Comparison of ENCODE assay signal across 21 cellular contexts in the genomic region with DNA sequence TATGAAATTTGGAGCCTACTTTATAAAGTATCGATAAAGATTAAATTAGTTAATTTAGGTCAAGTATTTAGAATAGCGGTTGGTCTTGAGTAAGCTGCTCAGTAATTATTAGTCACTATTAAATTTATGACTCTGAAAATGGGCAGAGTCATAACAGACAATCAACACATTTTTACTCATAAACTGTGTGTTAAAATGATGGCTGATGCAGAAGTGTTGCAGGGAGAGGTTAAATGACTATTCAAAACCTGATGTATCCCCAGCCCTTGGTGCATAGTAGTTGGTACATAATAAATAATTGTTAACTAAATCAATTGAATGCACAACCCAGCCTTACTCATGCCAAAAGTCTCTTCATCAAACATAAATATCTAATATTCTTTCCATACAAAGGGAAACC. TPM values are rescaled to one million over a fixed set of nuclear protein-coding genes. Genes with fewer than 3 reads are reported as not detected.
DNase-seq lines count a peak whose midpoint lies in the region; ATAC-seq and TF ChIP-seq lines count a peak whose summit lies in the region.
"Had no signal": no experiment of that assay in that cellular context is flagged by ENCODE, and none has a peak within 500 bp of the region (broad histone marks: within the 10 kb centered on the region; RNA-seq: fewer than 3 reads in every experiment).

No MANE protein-coding gene starts in this region.

- no peak overlapping the region for H3K27ac ChIP-seq in CD8-positive, alpha-beta memory T cell (ENCODE audit: low read depth, low read length)
- H3K27ac ChIP-seq: foreskin keratinocyte, upper lobe of right lung had no signal

- POLR2A ChIA-PET in CD8-positive, alpha-beta memory T cell (lab: Charles Lee) = interaction anchor here (0.6 to 5.6 kb wide), 3 partner anchors 12 to 850 kb away, joined by 3 to 36 read pairs (median 4); no protein-coding TSS in a partner anchor
- POLR2A ChIA-PET in activated B cell treated with CpG ODN at 0.5 μM for 24 hours (lab: Charles Lee) = interaction anchor here (0.7 to 2.5 kb wide), 7 partner anchors 9 to 177 kb away, joined by 3 to 25 read pairs (median 4); a partner anchor contains a TSS

- H3K9me3 Mint-ChIP-seq in CD8-positive, alpha-beta memory T cell = no peaks in the 10 kb centered on the region
- H3K9me3 Mint-ChIP-seq in activated B cell treated with CpG ODN at 0.5 μM for 24 hours (no peaks in the 10 kb centered on the region), naive B cell (peaks cover 0 to 3% (median 0%) of the 10 kb centered on the region in 7 donors), CD14-positive monocyte (no peaks in the 10 kb centered on the region)

- DNase-seq in activated CD4-positive, CD25-positive, alpha-beta regulatory T cell treated with anti-CD3 and anti-CD28 coated beads, Interleukin-2, amount 50 U/mL, for 72 hours = no peak
- DNase-seq in CD8-positive, alpha-beta memory T cell = no peak
- DNase-seq in activated B cell treated with CpG ODN at 0.5 μM for 24 hours (no peak), naive B cell (no peak), 8988T (no peak), CD14-positive monocyte (ENCODE audit: low spot score) (no peak)
- DNase-seq: aorta; BE2C; central memory CD4-positive, alpha-beta T cell; DMS 273 treated with DMSO at 0.1 percent for 48 hours; erythroblast; foreskin keratinocyte; NCI-H1436 treated with DMSO at 0.1 percent for 48 hours; NCI-H2171 treated with DMSO at 0.1 percent for 48 hours; NCI-H526 treated with DMSO at 0.1 percent for 48 hours; stimulated activated CD4-positive, alpha-beta T cell treated with anti-CD3 and anti-CD28 coated beads, Interleukin-4, amount 100 ng/mL, for 1 hour; upper lobe of right lung had no signal

- H3K27me3 Mint-ChIP-seq in CD8-positive, alpha-beta memory T cell = no peaks in the 10 kb centered on the region
- H3K27me3 Mint-ChIP-seq in activated B cell treated with CpG ODN at 0.5 μM for 24 hours (no peaks in the 10 kb centered on the region), naive B cell (no peaks in the 10 kb centered on the region), CD14-positive monocyte (ENCODE audit: low read depth in 3 of 3) (peaks cover 0 to 1% (median 0%) of the 10 kb centered on the region in 3 donors)

- ATAC-seq in activated CD4-positive, CD25-positive, alpha-beta regulatory T cell treated with anti-CD3 and anti-CD28 coated beads, Interleukin-2, amount 50 U/mL, for 24 hours = peak; percentile 43 to 58
- ATAC-seq in activated B cell treated with CpG ODN at 0.5 μM for 24 hours (ENCODE audit: low read depth) (no peak), naive B cell (ENCODE audit: low read depth in 2 of 2) (no peak), HG03039 (IDR thresholded peaks at IDR 0.05; ENCODE audit: unreplicated experiment) (no peak)
- ATAC-seq: foreskin keratinocyte, HepG2 had no signal

- CTCF ChIA-PET in CD8-positive, alpha-beta memory T cell (lab: Charles Lee) = interaction anchor here (0.8 to 4.9 kb wide), 5 partner anchors 9 to 32 kb away, joined by 3 to 26 read pairs (median 4); no protein-coding TSS in a partner anchor
- CTCF ChIA-PET in activated B cell treated with CpG ODN at 0.5 μM for 24 hours (lab: Charles Lee) = interaction anchor here (0.8 to 1.0 kb wide), 2 partner anchors 31 to 50 kb away, joined by 3 to 6 read pairs; no protein-coding TSS in a partner anchor

- peaks cover 81% of the 10 kb centered on the region for H3K4me1 ChIP-seq in CD8-positive, alpha-beta memory T cell (ENCODE audit: insufficient read depth, low read length)
- H3K4me1 ChIP-seq: BE2C, foreskin keratinocyte, upper lobe of right lung had no signal

- H3K27ac Mint-ChIP-seq in CD8-positive, alpha-beta memory T cell = peak overlapping the region; percentile 97 to 100 (median 99)
- peak overlapping the region; percentile 98 for H3K27ac Mint-ChIP-seq in activated B cell treated with CpG ODN at 0.5 μM for 24 hours
- H3K27ac Mint-ChIP-seq in naive B cell = peak overlapping the region in 5 of 6 donors; percentile 95 to 99 (median 99)
- peak overlapping the region in 3 of 7 donors; percentile 40 to 99 (median 99) for H3K27ac Mint-ChIP-seq in CD14-positive monocyte

- no peaks in the 10 kb centered on the region for H3K9me3 ChIP-seq in CD8-positive, alpha-beta memory T cell (ENCODE audit: low read length)
- H3K9me3 ChIP-seq: BE2C, upper lobe of right lung had no signal

- H3K4me1 Mint-ChIP-seq in CD8-positive, alpha-beta memory T cell = peaks cover 85 to 93% (median 92%) of the 10 kb centered on the region in 3 donors
- H3K4me1 Mint-ChIP-seq in activated B cell treated with CpG ODN at 0.5 μM for 24 hours (peaks cover 58% of the 10 kb centered on the region), naive B cell (peaks cover 35 to 53% (median 46%) of the 10 kb centered on the region in 3 donors), CD14-positive monocyte (peaks cover 30% of the 10 kb centered on the region)

- H3K36me3 Mint-ChIP-seq in CD8-positive, alpha-beta memory T cell = peaks cover 0 to 15% (median 6%) of the 10 kb centered on the region in 3 donors
- peaks cover 9% of the 10 kb centered on the region for H3K36me3 Mint-ChIP-seq in activated B cell treated with CpG ODN at 0.5 μM for 24 hours (ENCODE audit: low read depth)
- peaks cover 5 to 7% of the 10 kb centered on the region in 2 donors for H3K36me3 Mint-ChIP-seq in naive B cell
- peaks cover 0 to 5% of the 10 kb centered on the region in 2 donors for H3K36me3 Mint-ChIP-seq in CD14-positive monocyte

- intact Hi-C loops in activated B cell treated with CpG ODN at 0.5 μM for 24 hours (cut with micrococcal nuclease) = loop anchor here (10.0 kb wide), 1 partner anchor 930 kb away; a partner anchor contains a TSS
- intact Hi-C loops in CD14-positive monocyte (cut with micrococcal nuclease) = loop anchor here (5.0 to 10.0 kb wide), 3 partner anchors 33 to 210 kb away; a partner anchor contains a TSS

- TF ChIP-seq CTCF in activated B cell treated with CpG ODN at 0.5 μM for 24 hours (IDR thresholded peaks at IDR 0.05) = no peak
- TF ChIP-seq CTCF in CD14-positive monocyte (IDR thresholded peaks at IDR 0.05) = no peak

- peak overlapping the region in 3 of 7 donors; percentile 16 to 92 (median 82) for H3K4me3 Mint-ChIP-seq in CD8-positive, alpha-beta memory T cell
- H3K4me3 Mint-ChIP-seq in activated B cell treated with CpG ODN at 0.5 μM for 24 hours (no peak overlapping the region), naive B cell (peak overlapping the region in 1 of 8 donors; percentile 81), CD14-positive monocyte (no peak overlapping the region)

- no peaks in the 10 kb centered on the region for H3K36me3 ChIP-seq in CD8-positive, alpha-beta memory T cell (ENCODE audit: insufficient read depth, low read length)
- H3K36me3 ChIP-seq: BE2C, upper lobe of right lung had no signal

- H3K27me3 ChIP-seq in CD8-positive, alpha-beta memory T cell (ENCODE audit: insufficient read depth, low read length, poor library complexity, severe bottlenecking) = no peaks in the 10 kb centered on the region
- H3K27me3 ChIP-seq: foreskin keratinocyte, upper lobe of right lung had no signal

- H3K4me3 ChIP-seq in CD8-positive, alpha-beta memory T cell (ENCODE audit: low read length) = no peak overlapping the region
- H3K4me3 ChIP-seq: smooth muscle cell, upper lobe of right lung had no signal

RNA-seq across cellular contexts. Expression of a gene that starts 30.6 kb away (rescaled TPM):
- total RNA-seq in CD8-positive, alpha-beta memory T cell = 10 to 100 TPM; 37.1 to 37.2 TPM
- polyA plus RNA-seq in CD8-positive, alpha-beta memory T cell = 15.4 TPM
- total RNA-seq in activated B cell treated with CpG ODN at 0.5 μM for 24 hours = 22.2 and 25.4 TPM in 2 replicates
- 10 to 100 TPM in 1 of 6 donors, 1 to 10 TPM in 5; 2.7 to 10.2 (median 5.4) TPM for polyA plus RNA-seq in naive B cell (ENCODE audit: low read depth in 6 of 6)
- under 1 TPM; 0.16 to 0.64 TPM for polyA plus RNA-seq in CD14-positive monocyte

Comparison
In these comparisons a context has a peak if more than half of its experiments do, and no peak if none do; other contexts are left out.
1. ATAC-seq: peak in activated CD4-positive, CD25-positive, alpha-beta regulatory T cell treated with anti-CD3 and anti-CD28 coated beads, Interleukin-2, amount 50 U/mL, for 24 hours (2 of 2); none in activated B cell treated with CpG ODN at 0.5 μM for 24 hours (single experiment), naive B cell (0 of 2) and HG03039 (single experiment).